Comparison of ENCODE assay signal across 15 cellular contexts in genomic region chr17:49383048-49383447, GRCh38. TPM values are rescaled to one million over a fixed set of nuclear protein-coding genes. Genes with fewer than 3 reads are reported as not detected.
DNase-seq lines count a peak whose midpoint lies in the region; ATAC-seq and TF ChIP-seq lines count a peak whose summit lies in the region.
"Had no signal": no experiment of that assay in that cellular context is flagged by ENCODE, and none has a peak within 500 bp of the region (broad histone marks: within the 10 kb centered on the region; RNA-seq: fewer than 3 reads in every experiment).

No MANE protein-coding gene starts in this region.

- TF ChIP-seq CTCF in IMR-90 (conservative IDR thresholded peaks at IDR 0.05; ENCODE audit: low read depth, low read length) (no peak), chondrocyte (IDR thresholded peaks at IDR 0.05) (no peak)

- CTCF ChIA-PET in IMR-90 (lab: Yijun Ruan, JAX), result no interaction called here

- H3K36me3 ChIP-seq in IMR-90 (ENCODE audit: control insufficient read depth, insufficient read depth, low read length), result no peaks in the 10 kb centered on the region

- no peak overlapping the region for H2BK5ac ChIP-seq in IMR-90 (ENCODE audit: low read depth, low read length, poor library complexity, severe bottlenecking)

- no peaks in the 10 kb centered on the region for H3K9me3 ChIP-seq in IMR-90 (ENCODE audit: control insufficient read depth, insufficient read depth, low read length)
- H3K9me3 ChIP-seq: Caco-2 had no signal

- in situ Hi-C loops in IMR-90 (cut with MboI; ENCODE audit: low sequenced_read_pairs), result no loop called here

- H2AFZ ChIP-seq in IMR-90 (replicated peaks; ENCODE audit: low read length, poor library complexity), result peak overlapping the region; percentile 19
- H2AFZ ChIP-seq: GM23338 had no signal

- H2BK15ac ChIP-seq in IMR-90 (ENCODE audit: low read depth, low read length), result no peak overlapping the region

- TF ChIP-seq RAD21 in IMR-90 (IDR thresholded peaks at IDR 0.05; ENCODE audit: low read length), result no peak

- dilution Hi-C loops in IMR-90 (cut with HindIII; ENCODE audit: low sequenced_read_pairs, unreplicated experiment), result no loop called here

- H2BK20ac ChIP-seq in IMR-90 (ENCODE audit: low read depth, low read length), result no peak overlapping the region

- peaks cover 10% of the 10 kb centered on the region for H3K9me3 Mint-ChIP-seq in chondrocyte (ENCODE audit: low read depth)
- H3K9me3 Mint-ChIP-seq in activated naive CD8-positive, alpha-beta T cell treated with anti-CD3 and anti-CD28 coated beads, Interleukin-2, amount 50 U/mL, for 24 hours, result no peaks in the 10 kb centered on the region
- H3K9me3 Mint-ChIP-seq: CD4-positive, alpha-beta T cell; GM23338 had no signal

- no peak overlapping the region for H3K4me3 Mint-ChIP-seq in chondrocyte (ENCODE audit: unreplicated experiment)
- no peak overlapping the region for H3K4me3 Mint-ChIP-seq in activated naive CD8-positive, alpha-beta T cell treated with anti-CD3 and anti-CD28 coated beads, Interleukin-2, amount 50 U/mL, for 24 hours
- H3K4me3 Mint-ChIP-seq: CD4-positive, alpha-beta T cell; GM23338; IgD-negative memory B cell had no signal

- no peak overlapping the region for H3K14ac ChIP-seq in IMR-90 (replicated peaks; ENCODE audit: low read depth, low read length)

- POLR2A ChIA-PET in IMR-90 (lab: Charles Lee; ENCODE audit: unreplicated experiment), result no interaction called here

- H3K4ac ChIP-seq in IMR-90 (ENCODE audit: low read depth, low read length), result no peak overlapping the region

- H3K27me3 Mint-ChIP-seq in chondrocyte (ENCODE audit: low read depth), result peaks cover 6% of the 10 kb centered on the region
- no peaks in the 10 kb centered on the region for H3K27me3 Mint-ChIP-seq in activated naive CD8-positive, alpha-beta T cell treated with anti-CD3 and anti-CD28 coated beads, Interleukin-2, amount 50 U/mL, for 24 hours
- H3K27me3 Mint-ChIP-seq: CD4-positive, alpha-beta T cell; IgD-negative memory B cell had no signal

- H3K27ac Mint-ChIP-seq in chondrocyte (ENCODE audit: unreplicated experiment), result no peak overlapping the region
- H3K27ac Mint-ChIP-seq in activated naive CD8-positive, alpha-beta T cell treated with anti-CD3 and anti-CD28 coated beads, Interleukin-2, amount 50 U/mL, for 24 hours, result no peak overlapping the region
- H3K27ac Mint-ChIP-seq: CD4-positive, alpha-beta T cell; GM23338 had no signal

- no peaks in the 10 kb centered on the region for H3K4me1 ChIP-seq in IMR-90 (ENCODE audit: control insufficient read depth, insufficient read depth, low read length)

- no peak for DNase-seq in IMR-90
- peak; percentile 44 for DNase-seq in chondrocyte (ENCODE audit: low spot score)
- DNase-seq in posterior vena cava (ENCODE audit: low spot score), result peak; percentile 41
- no peak for DNase-seq in activated naive CD8-positive, alpha-beta T cell treated with anti-CD3 and anti-CD28 coated beads, Interleukin-2, amount 50 U/mL, for 24 hours
- no peak for DNase-seq in effector CD8-positive, alpha-beta T cell (lab: John Stamatoyannopoulos, UW)
- DNase-seq: ACHN; AML-193; CD4-positive, alpha-beta T cell; GDM1; HCEC 1CT had no signal

- H2AK5ac ChIP-seq in IMR-90 (ENCODE audit: low read depth, low read length), result no peak overlapping the region

- no peak overlapping the region for H4K8ac ChIP-seq in IMR-90 (ENCODE audit: low read depth in 2 of 2, low read length in 2 of 2)

- H3K36me3 Mint-ChIP-seq in chondrocyte (ENCODE audit: low read depth), result no peaks in the 10 kb centered on the region
- no peaks in the 10 kb centered on the region for H3K36me3 Mint-ChIP-seq in activated naive CD8-positive, alpha-beta T cell treated with anti-CD3 and anti-CD28 coated beads, Interleukin-2, amount 50 U/mL, for 24 hours (ENCODE audit: low read depth)

- no peak overlapping the region for H4K5ac ChIP-seq in IMR-90 (ENCODE audit: low read depth, low read length)

- no peak for ATAC-seq in IMR-90 (ENCODE audit: low read depth)
- no peak for ATAC-seq in activated naive CD8-positive, alpha-beta T cell treated with anti-CD3 and anti-CD28 coated beads, Interleukin-2, amount 50 U/mL, for 24 hours
- no peak for ATAC-seq in HG02623 (IDR thresholded peaks at IDR 0.05; ENCODE audit: unreplicated experiment)
- ATAC-seq: GM23338 had no signal

- no peak overlapping the region for H3K56ac ChIP-seq in IMR-90 (ENCODE audit: extremely low read depth, insufficient read depth, low read length)

- TF ChIP-seq POLR2A in IMR-90 (IDR thresholded peaks at IDR 0.05; ENCODE audit: low read depth, low read length), result no peak

- intact Hi-C loops in IMR-90 (cut with micrococcal nuclease) (no loop called here), posterior vena cava (cut with DNase I) (loop anchor here in 1 of 2 donors (1.0 kb wide), 1 partner anchor 73 kb away; no protein-coding TSS in a partner anchor)

- no peak overlapping the region for H4K91ac ChIP-seq in IMR-90 (ENCODE audit: insufficient read depth, low read depth, low read length)

- no TSS peak for BruUV-seq in IMR-90 (replicated peaks; lab: Mats Ljungman, UMichigan)

- no peak overlapping the region for H3K9ac ChIP-seq in IMR-90 (ENCODE audit: low read depth, low read length)

- peaks cover 4% of the 10 kb centered on the region; the same call in 1 of the 2 replicates for H3K27me3 ChIP-seq in IMR-90 (ENCODE audit: control insufficient read depth, insufficient read depth, low read length)

- no peak overlapping the region for H3K4me3 ChIP-seq in IMR-90 (ENCODE audit: insufficient read depth, low read depth, low read length)
- H3K4me3 ChIP-seq: GM23338 had no signal

- no peaks in the 10 kb centered on the region for H3K4me1 Mint-ChIP-seq in chondrocyte (ENCODE audit: low read depth)
- H3K4me1 Mint-ChIP-seq in activated naive CD8-positive, alpha-beta T cell treated with anti-CD3 and anti-CD28 coated beads, Interleukin-2, amount 50 U/mL, for 24 hours, result peaks cover 11% of the 10 kb centered on the region
- H3K4me1 Mint-ChIP-seq: GM23338 had no signal

- no peaks in the 10 kb centered on the region for H4K20me1 ChIP-seq in IMR-90 (ENCODE audit: insufficient read depth, low read length)

- no peaks in the 10 kb centered on the region for H3K79me1 ChIP-seq in IMR-90 (ENCODE audit: low read depth in 1 of 2, low read length in 2 of 2)

- H3K9me1 ChIP-seq in IMR-90 (ENCODE audit: insufficient read depth, low read length), result no peaks in the 10 kb centered on the region

- 83% methylated on average over 1 of the region's 10 CpGs; no CpG with 5 or more reads in 1 of the 2 experiments for WGBS in IMR-90 (ENCODE audit: extremely low coverage in 2 of 2, insufficient read length in 1 of 2), 2 experiments

- no peak overlapping the region for H3K4me2 ChIP-seq in IMR-90 (ENCODE audit: low read depth, low read length)
- H3K4me2 ChIP-seq: GM23338 had no signal

- H3K23ac ChIP-seq in IMR-90 (ENCODE audit: low read depth, low read length), result no peak overlapping the region

- no peak overlapping the region for H3K18ac ChIP-seq in IMR-90 (ENCODE audit: low read depth, low read length)

- peak overlapping the region; percentile 72 for H2AK9ac ChIP-seq in IMR-90 (replicated peaks; ENCODE audit: low read depth, low read length, poor library complexity)

- H2BK120ac ChIP-seq in IMR-90 (ENCODE audit: low read depth, low read length), result no peak overlapping the region

- no peak overlapping the region for H3K27ac ChIP-seq in IMR-90 (ENCODE audit: insufficient read depth, low read length)
- H3K27ac ChIP-seq: C4-2B had no signal

TF ChIP-seq in IMR-90, 13 proteins besides CTCF, POLR2A, EP300 and RAD21:
- no peak for TF ChIP-seq NFE2L2 (IDR thresholded peaks at IDR 0.05; ENCODE audit: low read depth, low read length)
- no peak for TF ChIP-seq FOS (IDR thresholded peaks at IDR 0.05; ENCODE audit: low read depth, low read length)
- TF ChIP-seq RFX5 (IDR thresholded peaks at IDR 0.05; ENCODE audit: low read depth, low read length), result no peak
- TF ChIP-seq ELK1 (IDR thresholded peaks at IDR 0.05; ENCODE audit: borderline replicate concordance, low read depth, low read length), result no peak
- TF ChIP-seq CHD1 (IDR thresholded peaks at IDR 0.05; ENCODE audit: low read depth, low read length), result no peak

RNA-seq across cellular contexts. Expression of gene ZNF652, which starts 21.0 kb away (rescaled TPM):
- 8.8 and 9.7 TPM in 2 replicates for total RNA-seq in IMR-90 (2012; rRNA removed)
- polyA plus RNA-seq in IMR-90 (2012; rRNA removed), result 3.3 and 3.6 TPM in 2 replicates
- polyA plus RNA-seq in IMR-90 (2012; cell fraction: cytosol; rRNA removed), result 1.1 and 1.9 TPM in 2 replicates
- 4.0 and 17.5 TPM in 2 replicates for polyA plus RNA-seq in IMR-90 (2012; cell fraction: nucleus; rRNA removed; ENCODE audit: low replicate concordance)
- 45.0 to 59.3 TPM (median 48.0 TPM) in 3 replicates for total RNA-seq in chondrocyte
- total RNA-seq in posterior vena cava, result 10 to 100 TPM; 39.0 to 40.9 TPM

RNA-seq across cellular contexts. Expression of gene PHB1, which starts 31.6 kb away (rescaled TPM):
- 283 and 304 TPM in 2 replicates for total RNA-seq in IMR-90 (2012; rRNA removed)
- 291 and 294 TPM in 2 replicates for polyA plus RNA-seq in IMR-90 (2012; rRNA removed)
- polyA plus RNA-seq in IMR-90 (2012; cell fraction: cytosol; rRNA removed), result 134 and 174 TPM in 2 replicates
- polyA plus RNA-seq in IMR-90 (2012; cell fraction: nucleus; rRNA removed; ENCODE audit: low replicate concordance), result 98.7 and 105 TPM in 2 replicates
- 108 to 129 TPM (median 114 TPM) in 3 replicates for total RNA-seq in chondrocyte
- total RNA-seq in posterior vena cava, result 100 to 1,000 TPM; 102 to 111 TPM

Comparison
In these comparisons a context has a peak if more than half of its experiments do, and no peak if none do; other contexts are left out.
1. DNase-seq: peak in chondrocyte (single experiment) and posterior vena cava (single experiment); none in IMR-90 (single experiment), activated naive CD8-positive, alpha-beta T cell treated with anti-CD3 and anti-CD28 coated beads, Interleukin-2, amount 50 U/mL, for 24 hours (single experiment) and effector CD8-positive, alpha-beta T cell (single experiment).